ENCODE assay signal across 8 cellular contexts in genomic region chr3:184362668-184363540, GRCh38. TPM values are rescaled to one million over a fixed set of nuclear protein-coding genes. Genes with fewer than 3 reads are reported as not detected.
DNase-seq lines count a peak whose midpoint lies in the region; ATAC-seq, FAIRE-seq and TF ChIP-seq lines count a peak whose summit lies in the region.

No MANE protein-coding gene starts in this region.

- peak; percentile 78 for ATAC-seq in HG02840 (IDR thresholded peaks at IDR 0.05; ENCODE audit: low FRiP score, unreplicated experiment)
- ATAC-seq in left cardiac atrium = peak; percentile 73 to 86

- peak; percentile 99 for FAIRE-seq in GM12891 (lab: Jason Lieb, UNC)

- H3K4me3 ChIP-seq in urinary bladder (ENCODE audit: low read depth, low read length) = peak overlapping the region; percentile 95

- peaks cover 31% of the 10 kb centered on the region for H3K4me1 Mint-ChIP-seq in progenitor cell of endocrine pancreas (ENCODE audit: low read depth)

- intact Hi-C loops in left cardiac atrium (cut with DNase I) = no loop called here

- H3K36me3 ChIP-seq in urinary bladder (ENCODE audit: insufficient read depth) = no peaks in the 10 kb centered on the region

- peak overlapping the region; percentile 99 for H3K27ac ChIP-seq in urinary bladder (ENCODE audit: low read depth)

- TF ChIP-seq CTCF in progenitor cell of endocrine pancreas (IDR thresholded peaks at IDR 0.05; ENCODE audit: unreplicated experiment) = peak; percentile 64

- peaks cover 5% of the 10 kb centered on the region for H3K27me3 Mint-ChIP-seq in progenitor cell of endocrine pancreas

- H3K36me3 Mint-ChIP-seq in progenitor cell of endocrine pancreas (ENCODE audit: insufficient read depth) = peaks cover 25% of the 10 kb centered on the region

- H3K27ac Mint-ChIP-seq in progenitor cell of endocrine pancreas = peak overlapping the region; percentile 99

- peaks cover 3% of the 10 kb centered on the region for H3K4me1 ChIP-seq in urinary bladder (ENCODE audit: insufficient read depth)

- peak overlapping the region; percentile 96 for H3K4me3 Mint-ChIP-seq in progenitor cell of endocrine pancreas (ENCODE audit: low read depth)

- under 1% methylated on average over 67 of the region's 67 CpGs for WGBS in urinary bladder

- H3K9me3 Mint-ChIP-seq in progenitor cell of endocrine pancreas (ENCODE audit: low read depth) = no peaks in the 10 kb centered on the region

- peak; percentile 90 for TF ChIP-seq POLR2A in GM12891 (IDR thresholded peaks at IDR 0.05; ENCODE audit: low read depth, low read length)

- DNase-seq in GM12891 (ENCODE audit: insufficient read length, low spot score) (peak; percentile 94), NCI-H1436 (lab: John Stamatoyannopoulos, UW) (peak; percentile 100), T follicular helper cell (ENCODE audit: low read depth) (peak; percentile 82), amniotic epithelial cell (ENCODE audit: low read depth) (peak; percentile 94), left cardiac atrium (peak; percentile 97), progenitor cell of endocrine pancreas (ENCODE audit: low spot score, unreplicated experiment) (peak; percentile 93)

TF ChIP-seq in GM12891, 5 proteins besides CTCF, POLR2A, EP300 and RAD21:
- TF ChIP-seq POU2F2 (IDR thresholded peaks at IDR 0.05; ENCODE audit: low read depth, low read length) (no peak), TAF1 (IDR thresholded peaks at IDR 0.05; ENCODE audit: low read depth, low read length) (peak; percentile 74; the same call in 1 of the 2 replicates), PAX5 (IDR thresholded peaks at IDR 0.05; ENCODE audit: insufficient read depth, low read length, severe bottlenecking) (no peak), POLR2AphosphoS5 (IDR thresholded peaks at IDR 0.05; ENCODE audit: low read depth, low read length) (peak; percentile 88), SPI1 (IDR thresholded peaks at IDR 0.05; ENCODE audit: low read depth, low read length) (0 out of 2 replicates have a peak, but pooled peaks have one; percentile 28)

RNA-seq across cellular contexts. Expression of gene POLR2H, which starts 1.4 kb away (rescaled TPM):
- polyA plus RNA-seq in GM12891 (2012; ENCODE audit: low read depth, missing spikeins) = 93.5 TPM
- total RNA-seq in left cardiac atrium (10 to 100 TPM; 26.8 to 34.4 TPM), progenitor cell of endocrine pancreas (89.3 and 90.5 TPM in 2 replicates), urinary bladder (45.9 TPM)
- polyA plus RNA-seq in urinary bladder = 59.7 TPM

RNA-seq across cellular contexts. Expression of gene CLCN2, which starts 1.5 kb away (rescaled TPM):
- 0.73 TPM for polyA plus RNA-seq in GM12891 (2012; ENCODE audit: low read depth, missing spikeins)
- total RNA-seq in left cardiac atrium (1 to 10 TPM; 2.3 to 2.6 TPM), progenitor cell of endocrine pancreas (21.9 and 22.4 TPM in 2 replicates), urinary bladder (4.7 TPM)
- 4.8 TPM for polyA plus RNA-seq in urinary bladder

RNA-seq across cellular contexts. Expression of gene THPO, which starts 15.1 kb away (rescaled TPM):
- not detected for polyA plus RNA-seq in GM12891 (2012; ENCODE audit: low read depth, missing spikeins)
- total RNA-seq in left cardiac atrium (under 1 TPM; 0.50 to 0.58 TPM), progenitor cell of endocrine pancreas (6.2 and 7.1 TPM in 2 replicates), urinary bladder (0.32 TPM)
- polyA plus RNA-seq in urinary bladder = 0.60 TPM

RNA-seq across cellular contexts. Expression of gene CHRD, which starts 16.9 kb away (rescaled TPM):
- 0.05 TPM for polyA plus RNA-seq in GM12891 (2012; ENCODE audit: low read depth, missing spikeins)
- total RNA-seq in left cardiac atrium = 10 to 100 TPM in 1 of 2 donors, 1 to 10 TPM in 1; 7.2 to 12.2 TPM
- total RNA-seq in progenitor cell of endocrine pancreas = 10.2 and 13.0 TPM in 2 replicates
- 9.1 TPM for total RNA-seq in urinary bladder
- 11.5 TPM for polyA plus RNA-seq in urinary bladder

RNA-seq across cellular contexts. Expression of gene FAM131A, which starts 25.5 kb away (rescaled TPM):
- polyA plus RNA-seq in GM12891 (2012; ENCODE audit: low read depth, missing spikeins) = 2.1 TPM
- 10 to 100 TPM; 21.0 to 31.1 TPM for total RNA-seq in left cardiac atrium
- total RNA-seq in progenitor cell of endocrine pancreas = 15.4 and 17.3 TPM in 2 replicates
- total RNA-seq in urinary bladder = 15.9 TPM
- 31.0 TPM for polyA plus RNA-seq in urinary bladder

Comparison
In these comparisons a context has a peak if more than half of its experiments do, and no peak if none do; other contexts are left out.
1. Peak in every context shown above with its lines: DNase-seq, ATAC-seq, H3K4me3 ChIP-seq and H3K27ac ChIP-seq.